Comparison of ENCODE assay signal across 18 cellular contexts in genomic region chr6:47106216-47106615, GRCh38.
DNase-seq lines count a peak whose midpoint lies in the region; ATAC-seq, FAIRE-seq and TF ChIP-seq lines count a peak whose summit lies in the region.
"Had no signal": no experiment of that assay in that cellular context is flagged by ENCODE, and none has a peak within 500 bp of the region (broad histone marks: within the 10 kb centered on the region; RNA-seq: fewer than 3 reads in every experiment).

No MANE protein-coding gene starts in this region.

- no peak overlapping the region for H3K23ac ChIP-seq in mesendoderm (ENCODE audit: low read length)

- H3K4me1 ChIP-seq in K562 (replicated peaks in 1 of 2; ENCODE audit: control insufficient read depth in 2 of 2, insufficient read depth in 2 of 2, low read length in 2 of 2), result peaks cover 0 to 13% of the 10 kb centered on the region in 2 experiments; a peak in 3 of 5 replicates
- H3K4me1 ChIP-seq in mesendoderm (ENCODE audit: control insufficient read depth, low read depth, low read length), result peaks cover 11% of the 10 kb centered on the region
- no peaks in the 10 kb centered on the region for H3K4me1 ChIP-seq in suprapubic skin
- no peaks in the 10 kb centered on the region for H3K4me1 ChIP-seq in pancreas
- H3K4me1 ChIP-seq: HAP-1 had no signal

- in situ Hi-C loops in K562 (cut with MboI), result no loop called here

- peak overlapping the region; percentile 71 for H3K56ac ChIP-seq in mesendoderm (ENCODE audit: low read length)

- H3K27me3 Mint-ChIP-seq in Calu3 (ENCODE audit: unreplicated experiment), result no peaks in the 10 kb centered on the region

- H3K79me2 ChIP-seq in K562 (ENCODE audit: control insufficient read depth, insufficient read depth, low read length) (no peaks in the 10 kb centered on the region), mesendoderm (ENCODE audit: control insufficient read depth, insufficient read depth, low read length) (no peaks in the 10 kb centered on the region)

- ATAC-seq in K562, result no peak
- no peak for ATAC-seq in pancreas

- peak overlapping the region; percentile 68 for H2BK5ac ChIP-seq in mesendoderm (ENCODE audit: low read length)

- TF ChIP-seq POLR2A in K562 (conservative IDR thresholded peaks at IDR 0.05) (no peak), suprapubic skin (IDR thresholded peaks at IDR 0.05) (no peak)

- H3K18ac ChIP-seq in mesendoderm (ENCODE audit: low read length), result peak overlapping the region; percentile 40

- H3K9me3 Mint-ChIP-seq in Calu3 (ENCODE audit: low read depth, unreplicated experiment), result no peaks in the 10 kb centered on the region

- no peak for TF ChIP-seq EP300 in K562 (IDR thresholded peaks at IDR 0.05; ENCODE audit: low read length)
- TF ChIP-seq EP300 in suprapubic skin (IDR thresholded peaks at IDR 0.05), result no peak

- no peak overlapping the region for H3K27ac ChIP-seq in K562 (ENCODE audit: extremely low read depth, low read depth, low read length)
- H3K27ac ChIP-seq in mesendoderm (ENCODE audit: low read depth, low read length), result peak overlapping the region; percentile 88
- H3K27ac ChIP-seq in suprapubic skin, result no peak overlapping the region
- no peak overlapping the region for H3K27ac ChIP-seq in pancreas
- H3K27ac ChIP-seq: HL-60 had no signal

- CTCF ChIA-PET in Calu3 (lab: Charles Lee), result interaction anchor here (0.7 to 2.6 kb wide), 4 partner anchors 9 to 136 kb away, joined by 3 to 12 read pairs (median 5); no protein-coding TSS in a partner anchor
- CTCF ChIA-PET in K562 (lab: Yijun Ruan, JAX; ENCODE audit: low intra/inter-chr PET ratio), result no interaction called here

- H3K4ac ChIP-seq in mesendoderm (ENCODE audit: low read depth, low read length), result peak overlapping the region; percentile 65

- H3K36me3 ChIP-seq in K562 (ENCODE audit: control insufficient read depth, insufficient read depth, low read length), result no peaks in the 10 kb centered on the region
- no peaks in the 10 kb centered on the region for H3K36me3 ChIP-seq in mesendoderm (ENCODE audit: control insufficient read depth, insufficient read depth, low read length)
- no peaks in the 10 kb centered on the region for H3K36me3 ChIP-seq in suprapubic skin
- H3K36me3 ChIP-seq in pancreas, result no peaks in the 10 kb centered on the region
- H3K36me3 ChIP-seq: HAP-1 had no signal

- peak overlapping the region; percentile 65 for H4K5ac ChIP-seq in mesendoderm (ENCODE audit: low read length)

- H2BK15ac ChIP-seq in mesendoderm (replicated peaks; ENCODE audit: low read depth), result peak overlapping the region; percentile 23

- no peaks in the 10 kb centered on the region for H3K9me1 ChIP-seq in K562 (ENCODE audit: control insufficient read depth, insufficient read depth, low read length)

- TF ChIP-seq CTCF in Calu3 (IDR thresholded peaks at IDR 0.05; ENCODE audit: unreplicated experiment) (no peak), K562 (IDR thresholded peaks at IDR 0.05 in 2 of 3, conservative IDR thresholded peaks at IDR 0.05 in 1 of 3; ENCODE audit: insufficient read depth in 2 of 3, low read depth in 1 of 3, low read length in 3 of 3) (no peak), suprapubic skin (IDR thresholded peaks at IDR 0.05) (no peak), pancreas (IDR thresholded peaks at IDR 0.05) (no peak)

- no peak overlapping the region for H3K4me3 ChIP-seq in K562
- no peak overlapping the region for H3K4me3 ChIP-seq in mesendoderm (ENCODE audit: low read length)
- no peak overlapping the region for H3K4me3 ChIP-seq in suprapubic skin
- no peak overlapping the region for H3K4me3 ChIP-seq in pancreas
- H3K4me3 ChIP-seq: HAP-1 had no signal

- DNase-seq in Calu3 (no peak), M059J (ENCODE audit: low read depth) (peak; percentile 54), K562 (ENCODE audit: extremely low read depth in 1 of 4, low spot score in 3 of 4) (no peak), mesendoderm (no peak), NCI-H1105 treated with DMSO at 0.1 percent for 48 hours (lab: John Stamatoyannopoulos, UW) (no peak), suprapubic skin (ENCODE audit: low spot score in 2 of 2) (no peak), HT-29 (ENCODE audit: low spot score) (no peak), pancreas (no peak)
- DNase-seq: C1 segment of cervical spinal cord, DMS153, Karpas-422, NCI-H1417, NCI-H1930, NCI-H2171, NCI-H774 had no signal

- FAIRE-seq in K562 (lab: Jason Lieb, UNC), result no peak
- no peak for FAIRE-seq in pancreas (lab: Jason Lieb, UNC)
- FAIRE-seq: A204.1 had no signal

- no peak overlapping the region for H2AFZ ChIP-seq in K562 (ENCODE audit: low read depth, low read length)

- H2AK5ac ChIP-seq in mesendoderm (ENCODE audit: low read length), result no peak overlapping the region

- H3K79me1 ChIP-seq in mesendoderm (ENCODE audit: low read length), result no peaks in the 10 kb centered on the region

- peak overlapping the region; percentile 88 for H3K27ac Mint-ChIP-seq in Calu3 (ENCODE audit: unreplicated experiment)

- peak overlapping the region; percentile 86 for H2BK120ac ChIP-seq in mesendoderm (ENCODE audit: low read depth, low read length)

- H3K9me3 ChIP-seq in K562 (replicated peaks; ENCODE audit: control insufficient read depth, insufficient read depth, low read depth, low read length) (no peaks in the 10 kb centered on the region), suprapubic skin (no peaks in the 10 kb centered on the region), pancreas (no peaks in the 10 kb centered on the region)
- H3K9me3 ChIP-seq: HAP-1 had no signal

- peak overlapping the region; percentile 31 for H3K4me3 Mint-ChIP-seq in Calu3 (ENCODE audit: low read depth, unreplicated experiment)

- no peak overlapping the region for H4K8ac ChIP-seq in mesendoderm (ENCODE audit: low read depth, low read length)

- intact Hi-C loops in Calu3 (cut with micrococcal nuclease; ENCODE audit: unreplicated experiment), result loop anchor here (2.0 to 5.0 kb wide), 2 partner anchors 83 to 301 kb away; no protein-coding TSS in a partner anchor
- intact Hi-C loops in K562 (cut with micrococcal nuclease), result no loop called here
- intact Hi-C loops in pancreas (cut with DNase I), result no loop called here

- TSS peak; percentile 81 for BruUV-seq in Calu3 (replicated peaks; lab: Mats Ljungman, UMichigan)
- BruUV-seq in K562 (replicated peaks; lab: Mats Ljungman, UMichigan), result no TSS peak

- no peaks in the 10 kb centered on the region for H4K20me1 ChIP-seq in K562 (replicated peaks; ENCODE audit: control insufficient read depth, insufficient read depth, low read length)

- peaks cover 77% of the 10 kb centered on the region for H3K4me1 Mint-ChIP-seq in Calu3 (ENCODE audit: low read depth, unreplicated experiment)

- peaks cover 22% of the 10 kb centered on the region for H3K36me3 Mint-ChIP-seq in Calu3 (ENCODE audit: insufficient read depth, unreplicated experiment)

- peaks cover 5 to 7% of the 10 kb centered on the region in 2 experiments; a peak in 2 of 5 replicates for H3K27me3 ChIP-seq in K562 (ENCODE audit: control insufficient read depth in 2 of 2, insufficient read depth in 2 of 2, low read length in 2 of 2)
- no peaks in the 10 kb centered on the region for H3K27me3 ChIP-seq in mesendoderm (ENCODE audit: insufficient read depth, low read length, poor library complexity)
- no peaks in the 10 kb centered on the region for H3K27me3 ChIP-seq in suprapubic skin
- H3K27me3 ChIP-seq in pancreas, result no peaks in the 10 kb centered on the region

- no peak overlapping the region for H3K4me2 ChIP-seq in K562 (ENCODE audit: insufficient read depth, low read length)
- H3K4me2 ChIP-seq in mesendoderm (ENCODE audit: low read length), result no peak overlapping the region

- POLR2A ChIA-PET in K562 (lab: Yijun Ruan, JAX), result interaction anchor here (0.6 to 1.5 kb wide), 5 partner anchors 8 to 407 kb away, joined by 3 to 6 read pairs (median 3); no protein-coding TSS in a partner anchor

- no peak overlapping the region for H3K9ac ChIP-seq in K562 (ENCODE audit: insufficient read depth in 1 of 2, low read depth in 2 of 2, low read length in 2 of 2)
- no peak overlapping the region for H3K9ac ChIP-seq in mesendoderm (ENCODE audit: low read length)

- TF ChIP-seq RAD21 in K562 (CRISPR knock-in tag; conservative IDR thresholded peaks at IDR 0.05 in 1 of 2, IDR thresholded peaks at IDR 0.05 in 1 of 2), result no peak

- WGBS in K562 (ENCODE audit: insufficient coverage, low coverage, missing lambda C conversion rate), result 14% methylated on average over 3 of the region's 3 CpGs
- WGBS in mesendoderm (ENCODE audit: extremely low coverage, insufficient coverage, low lambda C conversion rate), result no CpG with 5 or more reads among the region's 3 CpGs
- 73% methylated on average over 3 of the region's 3 CpGs for WGBS in suprapubic skin
- WGBS in pancreas, 2 donors, result 49 to 83% methylated on average over 3 of the region's 3 CpGs

TF ChIP-seq in K562, 482 proteins besides CTCF, POLR2A, EP300 and RAD21 (continues in another document):
- TF ChIP-seq KAT8 (IDR thresholded peaks at IDR 0.05; ENCODE audit: low read depth), result no peak
- TF ChIP-seq PHB2 (IDR thresholded peaks at IDR 0.05; ENCODE audit: low read depth), result no peak
- TF ChIP-seq RFX1 (IDR thresholded peaks at IDR 0.05), result no peak
- peak; percentile 81; the same call in 1 of the 2 replicates for TF ChIP-seq ZNF395 (CRISPR knock-in tag; IDR thresholded peaks at IDR 0.05)
- TF ChIP-seq TRIM25 (IDR thresholded peaks at IDR 0.05; ENCODE audit: borderline replicate concordance), result no peak
- TF ChIP-seq KLF10 (CRISPR knock-in tag; IDR thresholded peaks at IDR 0.05), result no peak
